In the genomic region with DNA sequence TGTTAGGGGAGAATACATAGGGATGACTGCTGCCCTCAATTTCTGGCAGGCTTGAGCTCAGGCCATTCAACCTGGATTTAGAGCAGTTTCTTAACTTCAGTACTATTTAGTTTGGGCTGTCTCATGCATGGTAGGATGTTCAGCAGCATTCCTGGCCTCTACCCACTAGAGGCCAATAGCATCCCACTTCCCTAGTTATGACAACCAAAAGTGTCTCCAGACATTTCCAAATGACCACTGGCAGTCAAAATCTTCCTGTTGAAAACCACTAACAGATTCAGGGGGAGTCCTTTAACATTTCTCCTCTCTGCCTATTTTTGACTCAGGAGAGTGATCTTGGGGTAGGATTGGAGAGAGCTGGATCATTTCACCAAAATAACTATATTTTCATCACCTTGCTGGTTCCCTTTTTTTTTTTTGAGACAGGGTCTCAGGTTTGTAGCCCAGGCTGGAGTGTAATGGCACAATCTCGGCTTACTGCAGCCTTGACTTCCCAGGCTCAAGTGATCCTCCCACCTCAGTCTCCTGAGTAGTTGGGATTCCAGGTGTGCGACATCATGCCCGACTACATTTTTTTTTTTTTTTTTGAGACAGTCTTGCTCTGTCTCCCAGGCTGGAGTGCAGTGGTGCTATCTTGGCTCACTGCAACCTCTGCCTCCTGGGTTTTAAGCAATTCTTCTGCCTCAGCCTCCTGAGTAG, we compare ENCODE assay signal across 2 cellular contexts.
TF ChIP-seq lines count a peak whose summit lies in the region.

No MANE protein-coding gene starts in this region.

TF ChIP-seq in A549, 52 proteins besides CTCF, POLR2A, EP300 and RAD21:
- TF ChIP-seq MAZ (IDR thresholded peaks at IDR 0.05; ENCODE audit: borderline replicate concordance, low read depth, low read length) (no peak), JUNB (IDR thresholded peaks at IDR 0.05) (no peak), TFCP2L1 (CRISPR knock-in tag; IDR thresholded peaks at IDR 0.05) (no peak), SREBF2 (IDR thresholded peaks at IDR 0.05) (no peak), NFE2L2 (conservative IDR thresholded peaks at IDR 0.05; ENCODE audit: low read length) (no peak), ZC3H11A (IDR thresholded peaks at IDR 0.05) (no peak), NR3C1 (IDR thresholded peaks at IDR 0.05) (no peak), MAFK (IDR thresholded peaks at IDR 0.05; ENCODE audit: partially characterized antibody) (no peak), E2F6 (IDR thresholded peaks at IDR 0.05; ENCODE audit: borderline replicate concordance, low read depth) (no peak), RCOR1 (IDR thresholded peaks at IDR 0.05; ENCODE audit: low read depth, low read length) (no peak), HDAC2 (IDR thresholded peaks at IDR 0.05) (no peak), BCL3 (IDR thresholded peaks at IDR 0.05) (no peak), BHLHE40 (IDR thresholded peaks at IDR 0.05; ENCODE audit: low read depth, low read length) (no peak), FOXS1 (CRISPR knock-in tag; IDR thresholded peaks at IDR 0.05) (no peak)
- TF ChIP-seq, protein P1, sequence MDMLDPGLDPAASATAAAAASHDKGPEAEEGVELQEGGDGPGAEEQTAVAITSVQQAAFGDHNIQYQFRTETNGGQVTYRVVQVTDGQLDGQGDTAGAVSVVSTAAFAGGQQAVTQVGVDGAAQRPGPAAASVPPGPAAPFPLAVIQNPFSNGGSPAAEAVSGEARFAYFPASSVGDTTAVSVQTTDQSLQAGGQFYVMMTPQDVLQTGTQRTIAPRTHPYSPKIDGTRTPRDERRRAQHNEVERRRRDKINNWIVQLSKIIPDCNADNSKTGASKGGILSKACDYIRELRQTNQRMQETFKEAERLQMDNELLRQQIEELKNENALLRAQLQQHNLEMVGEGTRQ (IDR thresholded peaks at IDR 0.05), result no peak

TF ChIP-seq in HEK293T, 16 proteins besides CTCF, POLR2A, EP300 and RAD21:
- TF ChIP-seq ZNF384 (IDR thresholded peaks at IDR 0.05) (peak; percentile 38; the same call in 1 of the 2 replicates), CTBP1 (IDR thresholded peaks at IDR 0.05; ENCODE audit: borderline replicate concordance) (no peak)
TF ChIP-seq in HEK293T: peak in this region for 1.
